ENCODE assay signal across 8 cellular contexts in the genomic region with DNA sequence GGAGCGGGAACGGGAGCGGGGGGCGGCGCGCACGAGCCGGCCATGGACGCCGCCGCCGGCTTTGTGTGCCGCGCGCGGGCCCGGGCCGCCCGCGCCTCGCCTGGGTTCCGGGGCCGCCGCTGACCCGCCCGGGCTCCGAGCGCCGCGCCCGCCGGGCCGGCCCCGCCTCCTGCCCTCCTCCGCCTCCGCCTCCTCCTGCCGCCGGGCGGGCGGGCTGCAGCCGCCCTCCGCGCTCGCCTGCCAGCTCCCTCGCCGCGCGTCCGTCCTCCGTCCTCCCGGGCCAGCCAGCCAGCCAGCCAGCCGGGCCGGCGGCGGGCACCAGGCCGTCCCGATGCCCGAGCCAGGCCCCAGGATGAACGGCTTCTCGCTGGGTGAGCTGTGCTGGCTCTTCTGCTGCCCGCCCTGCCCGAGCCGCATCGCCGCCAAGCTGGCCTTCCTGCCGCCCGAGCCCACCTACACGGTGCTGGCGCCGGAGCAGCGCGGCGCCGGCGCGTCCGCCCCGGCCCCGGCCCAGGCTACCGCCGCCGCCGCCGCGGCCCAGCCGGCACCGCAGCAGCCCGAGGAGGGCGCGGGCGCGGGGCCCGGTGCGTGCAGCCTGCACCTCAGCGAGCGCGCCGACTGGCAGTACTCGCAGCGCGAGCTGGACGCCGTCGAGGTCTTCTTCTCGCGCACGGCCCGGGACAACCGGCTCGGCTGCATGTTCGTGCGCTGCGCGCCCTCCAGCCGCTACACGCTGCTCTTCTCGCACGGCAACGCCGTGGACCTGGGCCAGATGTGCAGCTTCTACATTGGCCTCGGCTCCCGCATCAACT. TPM values are rescaled to one million over a fixed set of nuclear protein-coding genes. Genes with fewer than 3 reads are reported as not detected.
DNase-seq lines count a peak whose midpoint lies in the region; ATAC-seq, FAIRE-seq and TF ChIP-seq lines count a peak whose summit lies in the region.

ABHD17C (plus strand) TSS at position 212 of the 812 bp plus-strand sequence; CDS start at position 332, 120 bp downstream.

- peak; percentile 78 for TF ChIP-seq POLR2A in prostate gland (IDR thresholded peaks at IDR 0.05)

- H3K36me3 Mint-ChIP-seq in astrocyte (ENCODE audit: low read depth, unreplicated experiment) = no peaks in the 10 kb centered on the region

- WGBS in right cardiac atrium = under 1% methylated on average over 117 of the region's 122 CpGs
- under 1% methylated on average over 45 of the region's 122 CpGs for WGBS in prostate gland

- DNase-seq in COLO668 (lab: John Stamatoyannopoulos, UW; ENCODE audit: unreplicated experiment) (peak; percentile 82), HT-29 (ENCODE audit: low spot score) (peak; percentile 74), SKM-1 (lab: John Stamatoyannopoulos, UW; ENCODE audit: unreplicated experiment) (peak; percentile 32), astrocyte (ENCODE audit: low read depth) (peak; percentile 59), right cardiac atrium (peak; percentile 75 to 88 (median 88)), prostate gland (ENCODE audit: low spot score) (peak; percentile 65), NCI-H1048 (lab: John Stamatoyannopoulos, UW) (no peak)

- peak within 1 kb of the TSS; percentile 98 for H3K4me2 ChIP-seq in astrocyte (ENCODE audit: low read length)

- H3K79me2 ChIP-seq in astrocyte (ENCODE audit: insufficient read depth, low read length) = peaks cover 43% of the 10 kb centered on the region

- H3K4me1 ChIP-seq in astrocyte (ENCODE audit: insufficient read depth, low read length) = peaks cover 16% of the 10 kb centered on the region
- H3K4me1 ChIP-seq in right cardiac atrium (ENCODE audit: control insufficient read depth, insufficient read depth, low read length) = no peaks in the 10 kb centered on the region
- H3K4me1 ChIP-seq in prostate gland (replicated peaks) = no peaks in the 10 kb centered on the region

- H3K36me3 ChIP-seq in astrocyte (ENCODE audit: insufficient read depth, low read length) = no peaks in the 10 kb centered on the region
- H3K36me3 ChIP-seq in prostate gland = no peaks in the 10 kb centered on the region

- no peak for TF ChIP-seq CTCF in astrocyte (IDR thresholded peaks at IDR 0.05; ENCODE audit: insufficient read depth, low read depth, low read length)
- TF ChIP-seq CTCF in prostate gland (IDR thresholded peaks at IDR 0.05) = no peak

- H3K4me3 ChIP-seq in astrocyte (ENCODE audit: insufficient read depth, low read depth, low read length) (peak within 1 kb of the TSS; percentile 77), right cardiac atrium (ENCODE audit: low read length) (peak within 1 kb of the TSS; percentile 91), prostate gland (peak within 1 kb of the TSS; percentile 65 to 76)

- peak within 1 kb of the TSS; percentile 93 for H3K4me3 Mint-ChIP-seq in astrocyte (ENCODE audit: unreplicated experiment)

- intact Hi-C loops in right cardiac atrium (cut with DNase I) = no loop called here
- intact Hi-C loops in prostate gland (cut with DNase I) = loop anchor here (10.0 kb wide), 1 partner anchor 299 kb away; no protein-coding TSS in a partner anchor

- no peaks in the 10 kb centered on the region for H3K9me3 Mint-ChIP-seq in astrocyte (ENCODE audit: unreplicated experiment)

- no peaks in the 10 kb centered on the region for H3K9me3 ChIP-seq in astrocyte (ENCODE audit: insufficient read depth, low read depth, low read length)
- no peaks in the 10 kb centered on the region for H3K9me3 ChIP-seq in right cardiac atrium (ENCODE audit: control insufficient read depth, low read length)
- H3K9me3 ChIP-seq in prostate gland = no peaks in the 10 kb centered on the region

- H3K27ac Mint-ChIP-seq in astrocyte (ENCODE audit: unreplicated experiment) = peak within 1 kb of the TSS; percentile 79

- ATAC-seq in GM21360 (IDR thresholded peaks at IDR 0.05; ENCODE audit: unreplicated experiment) (peak; percentile 66), right cardiac atrium (peak; percentile 91 to 92)

- H3K4me1 Mint-ChIP-seq in astrocyte (ENCODE audit: low read depth, unreplicated experiment) = peaks cover 20% of the 10 kb centered on the region

- H4K20me1 ChIP-seq in astrocyte (ENCODE audit: insufficient read depth, low read length) = peaks cover 40% of the 10 kb centered on the region

- H3K27me3 ChIP-seq in astrocyte (ENCODE audit: insufficient read depth, low read length) = no peaks in the 10 kb centered on the region
- no peaks in the 10 kb centered on the region for H3K27me3 ChIP-seq in right cardiac atrium (ENCODE audit: control insufficient read depth, insufficient read depth)
- H3K27me3 ChIP-seq in prostate gland (replicated peaks; ENCODE audit: insufficient read depth) = no peaks in the 10 kb centered on the region

- H3K27me3 Mint-ChIP-seq in astrocyte (ENCODE audit: low read depth, unreplicated experiment) = no peaks in the 10 kb centered on the region

- H2AFZ ChIP-seq in astrocyte (ENCODE audit: low read depth, low read length) = peak within 1 kb of the TSS; percentile 93

- no peak within 1 kb of the TSS for H3K27ac ChIP-seq in astrocyte (ENCODE audit: low read depth, low read length)
- H3K27ac ChIP-seq in right cardiac atrium (ENCODE audit: low read length) = peak within 1 kb of the TSS; percentile 55
- peak within 1 kb of the TSS; percentile 88 to 91 for H3K27ac ChIP-seq in prostate gland

- H3K9ac ChIP-seq in astrocyte (ENCODE audit: low read length) = peak within 1 kb of the TSS; percentile 79

- FAIRE-seq in astrocyte (lab: Jason Lieb, UNC) = no peak

RNA-seq across cellular contexts. Expression of gene ABHD17C, which starts in this region (rescaled TPM):
- total RNA-seq in HT-29 (2014; rRNA removed; shearing (Covaris generic)) = 14.9 and 19.1 TPM in 2 replicates
- 9.5 and 10.2 TPM in 2 replicates for total RNA-seq in astrocyte
- 1 to 10 TPM; 2.6 to 6.2 (median 5.6) TPM for total RNA-seq in right cardiac atrium
- 3.3 TPM for polyA plus RNA-seq in right cardiac atrium
- total RNA-seq in prostate gland = 10 to 100 TPM; 13.6 to 32.4 TPM
